ENCODE assay signal across 20 cellular contexts in genomic region chr18:47881752-47882455, GRCh38. TPM values are rescaled to one million over a fixed set of nuclear protein-coding genes. Genes with fewer than 3 reads are reported as not detected.
DNase-seq lines count a peak whose midpoint lies in the region; ATAC-seq and TF ChIP-seq lines count a peak whose summit lies in the region.
"Had no signal": no experiment of that assay in that cellular context is flagged by ENCODE, and none has a peak within 500 bp of the region (broad histone marks: within the 10 kb centered on the region; RNA-seq: fewer than 3 reads in every experiment).

No MANE protein-coding gene starts in this region.

- H3K36me3 Mint-ChIP-seq in mesothelial cell of epicardium (peaks cover 16% of the 10 kb centered on the region), WTC11 (peaks cover 17% of the 10 kb centered on the region)

- H3K4me1 Mint-ChIP-seq in mesothelial cell of epicardium = peaks cover 45% of the 10 kb centered on the region
- peaks cover 5% of the 10 kb centered on the region; the same call in 1 of the 2 replicates for H3K4me1 Mint-ChIP-seq in WTC11

- CTCF ChIA-PET in WTC11 (lab: Charles Lee) = no interaction called here

- peaks cover 8% of the 10 kb centered on the region for H3K9me3 Mint-ChIP-seq in mesothelial cell of epicardium
- H3K9me3 Mint-ChIP-seq in WTC11 = no peaks in the 10 kb centered on the region

- H3K27ac Mint-ChIP-seq in mesothelial cell of epicardium (peak overlapping the region; percentile 80), WTC11 (no peak overlapping the region)

- DNase-seq in EL = peak; percentile 85
- DNase-seq in M059J (ENCODE audit: low read depth) = peak; percentile 89
- peak; percentile 36 for DNase-seq in epithelial cell of prostate (ENCODE audit: low read depth, low spot score)
- no peak for DNase-seq in mesothelial cell of epicardium (ENCODE audit: low spot score in 2 of 2, unreplicated experiment in 2 of 2)
- DNase-seq in NCI-H128 (lab: John Stamatoyannopoulos, UW; ENCODE audit: unreplicated experiment) = no peak
- no peak for DNase-seq in WTC11 (ENCODE audit: low spot score)
- no peak for DNase-seq in DMS79 treated with DMSO at 0.1 percent for 48 hours (lab: John Stamatoyannopoulos, UW)
- DNase-seq: dermis blood vessel endothelial cell; GF-D8; hippocampal formation; midbrain; NCI-H1417 treated with DMSO at 0.1 percent for 48 hours; NCI-H526; Right ventricle myocardium superior; stimulated activated CD4-positive, alpha-beta T cell treated with anti-CD3 and anti-CD28 coated beads, Interleukin-4, amount 100 ng/mL, for 4 hours; stimulated activated naive CD8-positive, alpha-beta T cell treated with anti-CD3 and anti-CD28 coated beads, Interleukin-15, Interleukin-2, amounts not matched to agents 100 U/mL and 50 U/mL, for 24 hours had no signal

- H3K27ac ChIP-seq in epithelial cell of prostate = peak overlapping the region; percentile 19
- H3K27ac ChIP-seq: BLaER1 treated with 17β-estradiol and CSF1 and Interleukin-3, amounts not matched to agents 10 nM and 100 nM had no signal

- no peak for ATAC-seq in WTC11
- ATAC-seq in GM18517 (IDR thresholded peaks at IDR 0.05; ENCODE audit: unreplicated experiment) = no peak
- ATAC-seq: activated naive CD4-positive, alpha-beta T cell treated with anti-CD3 and anti-CD28 coated beads, Interleukin-2, amount 50 U/mL, for 72 hours; stimulated activated naive CD8-positive, alpha-beta T cell treated with anti-CD3 and anti-CD28 coated beads, Interleukin-15, Interleukin-2, amounts not matched to agents 100 U/mL and 50 U/mL, for 24 hours had no signal

- POLR2A ChIA-PET in WTC11 (lab: Charles Lee) = no interaction called here

- H3K4me3 Mint-ChIP-seq in mesothelial cell of epicardium (no peak overlapping the region), WTC11 (no peak overlapping the region)

- H3K27me3 Mint-ChIP-seq in mesothelial cell of epicardium (ENCODE audit: low read depth) = no peaks in the 10 kb centered on the region
- no peaks in the 10 kb centered on the region for H3K27me3 Mint-ChIP-seq in WTC11 (ENCODE audit: low read depth)
- H3K27me3 Mint-ChIP-seq: progenitor cell of endocrine pancreas had no signal

- TF ChIP-seq CTCF in mesothelial cell of epicardium (IDR thresholded peaks at IDR 0.05; ENCODE audit: unreplicated experiment) (no peak), WTC11 (IDR thresholded peaks at IDR 0.05) (no peak)

TF ChIP-seq in WTC11, 78 proteins besides CTCF, POLR2A, EP300 and RAD21:
- TF ChIP-seq ZNF219 (CRISPR knock-in tag; IDR thresholded peaks at IDR 0.05; ENCODE audit: borderline replicate concordance) = no peak
- TF ChIP-seq NR2C2 (CRISPR knock-in tag; IDR thresholded peaks at IDR 0.05) = no peak
- TF ChIP-seq MYBL2 (CRISPR knock-in tag; IDR thresholded peaks at IDR 0.05) = no peak
- TF ChIP-seq CBFB (CRISPR knock-in tag; IDR thresholded peaks at IDR 0.05; ENCODE audit: low read depth) = no peak

RNA-seq across cellular contexts. Expression of gene SMAD2, which starts 48.6 kb away (rescaled TPM):
- 124 and 171 TPM in 2 replicates for total RNA-seq in M059J (2014; rRNA removed; shearing (Covaris generic))
- total RNA-seq in mesothelial cell of epicardium (161 to 164 TPM (median 164 TPM) in 3 replicates), WTC11 (2021) (104 to 105 TPM (median 105 TPM) in 3 replicates)

Comparison
In these comparisons a context has a peak if more than half of its experiments do, and no peak if none do; other contexts are left out.
1. DNase-seq: peak in EL (single experiment), M059J (single experiment) and epithelial cell of prostate (single experiment); none in mesothelial cell of epicardium (0 of 2), NCI-H128 (single experiment), WTC11 (single experiment) and DMS79 treated with DMSO at 0.1 percent for 48 hours (single experiment).